Comparison of ENCODE assay signal across 8 cellular contexts in the genomic region with DNA sequence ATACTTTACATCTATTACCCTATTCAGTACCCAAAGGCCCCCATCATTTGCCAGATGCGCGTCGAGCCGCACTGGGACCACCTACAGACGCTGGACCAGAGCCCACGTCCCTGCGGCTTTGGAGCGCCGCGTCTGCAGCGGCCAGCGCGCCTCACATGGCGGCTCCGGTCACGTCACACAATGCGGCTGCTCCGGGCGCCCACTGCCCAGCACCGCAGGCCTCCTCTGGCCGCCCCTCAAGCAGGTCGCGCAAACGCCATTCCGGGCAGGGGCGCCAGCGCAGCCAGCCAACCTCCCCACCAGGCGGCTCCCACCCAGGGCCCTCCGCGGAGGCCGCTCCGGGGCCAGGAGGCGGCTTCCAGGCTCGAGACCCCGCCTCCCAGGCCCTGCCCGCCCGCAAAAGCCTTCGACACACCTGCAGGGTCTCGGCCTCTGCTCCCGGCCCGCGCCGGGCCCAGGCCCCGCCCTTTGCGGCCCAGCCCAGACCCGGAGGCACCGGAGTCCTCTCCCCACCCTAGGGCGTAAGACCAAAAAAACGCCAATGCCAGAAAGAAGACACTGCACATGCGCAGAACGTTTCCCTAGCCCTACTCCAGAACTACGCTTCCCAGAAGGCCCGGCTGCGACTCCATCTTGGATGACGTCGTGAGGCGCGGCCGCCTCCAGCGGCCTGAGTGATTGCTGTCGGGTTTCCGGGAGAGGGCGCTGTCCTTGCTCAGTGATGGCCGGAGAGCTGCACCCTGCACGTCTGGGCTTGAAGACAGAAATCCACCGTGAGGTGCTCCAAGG.
DNase-seq lines count a peak whose midpoint lies in the region; ATAC-seq, FAIRE-seq and TF ChIP-seq lines count a peak whose summit lies in the region.

Gene ZNF25 (minus strand): TSS at position 557 of the 789 bp plus-strand sequence. CDS start 4,925 bp downstream, outside the sequence.

- peak; percentile 98 for FAIRE-seq in islet of Langerhans (lab: Jason Lieb, UNC)

- DNase-seq in AG10803 (ENCODE audit: low read depth) = peak; percentile 97
- peak; percentile 97 for DNase-seq in NCI-H345 (lab: John Stamatoyannopoulos, UW)
- peak; percentile 94 for DNase-seq in activated CD4-positive, CD25-positive, alpha-beta regulatory T cell treated with anti-CD3 and anti-CD28 coated beads, Interleukin-2, amount 50 U/mL, for 16 hours (ENCODE audit: low read depth, low spot score)
- DNase-seq in cerebellar cortex (ENCODE audit: low spot score) = peak; percentile 99
- peak; percentile 95 for DNase-seq in stimulated activated CD4-positive, alpha-beta T cell treated with anti-CD3 and anti-CD28 coated beads, Interleukin-12 subunit alpha, Interleukin-12 subunit beta, amount 100 ng/mL, for 4 hours

- peak; percentile 91 for TF ChIP-seq CTCF in AG10803 (conservative IDR thresholded peaks at IDR 0.05; ENCODE audit: low read length)

- peak within 1 kb of the TSS; percentile 81 for H3K4me3 ChIP-seq in AG10803 (ENCODE audit: low read length)

- peak; percentile 97 for ATAC-seq in GM19023 (IDR thresholded peaks at IDR 0.05; ENCODE audit: unreplicated experiment)
- peak; percentile 95 for ATAC-seq in HG03280 (IDR thresholded peaks at IDR 0.05; ENCODE audit: unreplicated experiment)

Comparison
In these comparisons a context has a peak if more than half of its experiments do, and no peak if none do; other contexts are left out.
1. Peak in every context shown above with its lines: DNase-seq, ATAC-seq and H3K4me3 ChIP-seq.